9 cellular contexts compared by ENCODE assay signal in the genomic region with DNA sequence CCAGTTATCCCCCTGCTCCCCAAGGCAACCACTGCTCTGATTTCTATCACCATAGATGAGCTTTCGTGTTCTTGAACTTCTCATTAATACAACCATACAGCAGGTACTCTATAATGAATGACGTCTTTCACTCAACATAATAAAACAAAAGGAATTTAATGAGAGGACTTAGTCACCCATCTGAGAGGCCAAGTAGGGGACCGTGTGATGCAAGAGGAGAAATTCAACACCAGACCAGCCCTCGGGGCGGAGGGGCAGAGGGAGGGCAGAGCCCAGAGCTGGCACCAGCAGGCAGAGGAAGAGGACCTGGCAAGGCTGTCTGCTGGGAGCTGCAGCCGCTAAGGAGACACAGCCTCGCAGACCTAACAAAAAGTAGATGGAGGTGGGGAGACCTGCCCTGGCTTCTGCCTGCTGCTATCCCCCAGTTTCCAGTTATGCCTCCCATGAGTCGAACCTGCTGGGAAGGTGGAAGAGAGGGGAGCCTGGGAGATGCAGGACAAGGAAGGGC. TPM values are rescaled to one million over a fixed set of nuclear protein-coding genes. Genes with fewer than 3 reads are reported as not detected.
DNase-seq lines count a peak whose midpoint lies in the region; ATAC-seq and TF ChIP-seq lines count a peak whose summit lies in the region.
"Had no signal": no experiment of that assay in that cellular context is flagged by ENCODE, and none has a peak within 500 bp of the region (broad histone marks: within the 10 kb centered on the region; RNA-seq: fewer than 3 reads in every experiment).

No MANE protein-coding gene starts in this region.

- peaks cover 7% of the 10 kb centered on the region for H3K4me1 Mint-ChIP-seq in T-helper 2 cell treated with Interferon-gamma antibody and Interleukin-4, amounts not matched to agents 5 μg/mL and 100 μg/mL, for 36 hours (ENCODE audit: low read depth)

- no peaks in the 10 kb centered on the region for H3K27me3 Mint-ChIP-seq in T-helper 2 cell treated with Interferon-gamma antibody and Interleukin-4, amounts not matched to agents 5 μg/mL and 100 μg/mL, for 36 hours (ENCODE audit: low read depth)
- H3K27me3 Mint-ChIP-seq: central memory CD8-positive, alpha-beta T cell had no signal

- H3K4me3 Mint-ChIP-seq in T-helper 2 cell treated with Interferon-gamma antibody and Interleukin-4, amounts not matched to agents 5 μg/mL and 100 μg/mL, for 36 hours, result no peak overlapping the region
- H3K4me3 Mint-ChIP-seq: central memory CD8-positive, alpha-beta T cell had no signal

- no peaks in the 10 kb centered on the region for H3K9me3 Mint-ChIP-seq in T-helper 2 cell treated with Interferon-gamma antibody and Interleukin-4, amounts not matched to agents 5 μg/mL and 100 μg/mL, for 36 hours
- H3K9me3 Mint-ChIP-seq: central memory CD8-positive, alpha-beta T cell had no signal

- H3K4me3 ChIP-seq in esophagus squamous epithelium, result no peak overlapping the region

- H3K9me3 ChIP-seq in esophagus squamous epithelium, result no peaks in the 10 kb centered on the region

- TF ChIP-seq POLR2A in esophagus squamous epithelium (IDR thresholded peaks at IDR 0.05), result no peak

- intact Hi-C loops in esophagus squamous epithelium (cut with DNase I), result no loop called here

- 18 to 25% methylated on average over 8 of the region's 8 CpGs for WGBS in esophagus squamous epithelium, 2 donors

- H3K4me1 ChIP-seq in esophagus squamous epithelium, result peaks cover 5 to 28% (median 15%) of the 10 kb centered on the region in 3 donors

- no peaks in the 10 kb centered on the region for H3K27me3 ChIP-seq in esophagus squamous epithelium

- H3K27ac Mint-ChIP-seq in T-helper 2 cell treated with Interferon-gamma antibody and Interleukin-4, amounts not matched to agents 5 μg/mL and 100 μg/mL, for 36 hours, result no peak overlapping the region

- ATAC-seq in left lobe of liver, result peak; percentile 84
- no peak for ATAC-seq in HG02588 (IDR thresholded peaks at IDR 0.05; ENCODE audit: unreplicated experiment)

- no peaks in the 10 kb centered on the region for H3K36me3 Mint-ChIP-seq in T-helper 2 cell treated with Interferon-gamma antibody and Interleukin-4, amounts not matched to agents 5 μg/mL and 100 μg/mL, for 36 hours (ENCODE audit: low read depth)

- TF ChIP-seq CTCF in esophagus squamous epithelium (IDR thresholded peaks at IDR 0.05), result no peak

- H3K27ac ChIP-seq in esophagus squamous epithelium, result no peak overlapping the region

- DNase-seq in DMS 273 treated with DMSO at 0.1 percent for 48 hours (lab: John Stamatoyannopoulos, UW) (peak; percentile 80), NCI-H128 (lab: John Stamatoyannopoulos, UW; ENCODE audit: unreplicated experiment) (peak; percentile 71), brain pericyte (ENCODE audit: low read depth, low spot score) (peak; percentile 71), left lobe of liver (ENCODE audit: low spot score) (no peak), HuH-7.5 (ENCODE audit: low spot score) (no peak), esophagus squamous epithelium (lab: John Stamatoyannopoulos, UW) (no peak)
- no peak for DNase-seq in T-helper 2 cell treated with Interferon-gamma antibody and Interleukin-4, amounts not matched to agents 5 μg/mL and 100 μg/mL, for 36 hours (ENCODE audit: low spot score)

- H3K36me3 ChIP-seq in esophagus squamous epithelium, result no peaks in the 10 kb centered on the region

RNA-seq across cellular contexts. Expression of a gene that starts 13.7 kb away (rescaled TPM):
- total RNA-seq in left lobe of liver, result 1.1 TPM
- total RNA-seq in esophagus squamous epithelium, result 10 to 100 TPM in 3 of 4 donors, 1 to 10 TPM in 1; 6.7 to 83.9 (median 31.0) TPM

RNA-seq across cellular contexts. Expression of a gene that starts 16.8 kb away (rescaled TPM):
- total RNA-seq in left lobe of liver (0.20 TPM), esophagus squamous epithelium (1 to 10 TPM in 1 of 4 donors, under 1 TPM in 2, not detected in 1; 0.13 to 2.5 (median 0.23) TPM)

Comparison
In these comparisons a context has a peak if more than half of its experiments do, and no peak if none do; other contexts are left out.
1. DNase-seq: peak in DMS 273 treated with DMSO at 0.1 percent for 48 hours (single experiment), NCI-H128 (single experiment) and brain pericyte (single experiment); none in left lobe of liver (single experiment), HuH-7.5 (single experiment), esophagus squamous epithelium (single experiment) and T-helper 2 cell treated with Interferon-gamma antibody and Interleukin-4, amounts not matched to agents 5 μg/mL and 100 μg/mL, for 36 hours (single experiment).